20 cellular contexts compared by ENCODE assay signal in genomic region chr2:189578272-189578671, GRCh38. TPM values are rescaled to one million over a fixed set of nuclear protein-coding genes. Genes with fewer than 3 reads are reported as not detected.
A peak's percentile ranks its signal among the peaks of the same experiment; 100 is the strongest.
DNase-seq lines count a peak whose midpoint lies in the region; ATAC-seq and TF ChIP-seq lines count a peak whose summit lies in the region.
"Had no signal": no experiment of that assay in that cellular context is flagged by ENCODE, and none has a peak within 500 bp of the region (broad histone marks: within the 10 kb centered on the region; RNA-seq: fewer than 3 reads in every experiment).

No MANE protein-coding gene starts in this region.

- TF ChIP-seq CTCF in DND-41 (IDR thresholded peaks at IDR 0.05; ENCODE audit: borderline replicate concordance, extremely low read depth, low read length, poor library complexity, severe bottlenecking) (no peak), brain (conservative IDR thresholded peaks at IDR 0.05) (no peak), mesothelial cell of epicardium (IDR thresholded peaks at IDR 0.05; ENCODE audit: unreplicated experiment) (no peak), testis (IDR thresholded peaks at IDR 0.05) (no peak)

- intact Hi-C loops in testis (cut with DNase I; ENCODE audit: low total_unique reads) = no loop called here

- H3K4me3 ChIP-seq in DND-41 (ENCODE audit: low read depth in 1 of 2, low read length in 2 of 2) (peak overlapping the region in 1 of 2 experiments; percentile 63; a peak in 2 of 4 replicates), testis (peak overlapping the region; percentile 75 to 81)

- peak overlapping the region; percentile 21; the same call in 1 of the 2 replicates for H3K9ac ChIP-seq in DND-41 (ENCODE audit: low read depth, low read length)

- no peak overlapping the region for H2AFZ ChIP-seq in DND-41 (ENCODE audit: low read depth, low read length)

- peak overlapping the region in 3 of 5 experiments; percentile 54 to 96 (median 85) for H3K4me3 Mint-ChIP-seq in brain
- H3K4me3 Mint-ChIP-seq in mesothelial cell of epicardium = peak overlapping the region; percentile 84
- H3K4me3 Mint-ChIP-seq: activated CD4-positive, alpha-beta memory T cell treated with anti-CD3 and anti-CD28 coated beads, Interleukin-2, amount 10 ng/mL, durations not matched to agents 7 days and 5 days; activated naive CD8-positive, alpha-beta T cell; activated T-cell treated with anti-CD3 and anti-CD28 coated beads, Interleukin-2, amount 50 U/mL, for 4 hours; HFFc6; memory B cell had no signal

- H3K27ac ChIP-seq in DND-41 (ENCODE audit: low read length) (peak overlapping the region; percentile 37), testis (peak overlapping the region in 1 of 2 donors; percentile 50)
- H3K27ac ChIP-seq: WERI-Rb-1 had no signal

- H3K79me2 ChIP-seq in DND-41 (ENCODE audit: insufficient read depth, low read length) = peaks cover 73% of the 10 kb centered on the region

- no peak for DNase-seq in DND-41
- DNase-seq in mesothelial cell of epicardium (ENCODE audit: low spot score in 2 of 2, unreplicated experiment in 2 of 2) = no peak
- no peak for DNase-seq in testis
- no peak for DNase-seq in NCI-H2029 (lab: John Stamatoyannopoulos, UW)
- DNase-seq in anterior cingulate cortex (lab: John Stamatoyannopoulos, UW) = no peak
- DNase-seq in DMS 273 treated with DMSO at 0.1 percent for 48 hours (lab: John Stamatoyannopoulos, UW) = no peak
- DNase-seq: activated CD4-positive, alpha-beta memory T cell treated with anti-CD3 and anti-CD28 coated beads, Interleukin-2, amount 10 ng/mL, durations not matched to agents 7 days and 5 days; activated T-cell treated with anti-CD3 and anti-CD28 coated beads, Interleukin-2, amount 50 U/mL, for 4 hours; HFFc6; NCI-H187; NCI-H446; NK-92 treated with Interleukin-12 subunit alpha and Interleukin-12 subunit beta, amount 100 ng/mL, for 24 hours; substantia nigra; T-helper 1 cell; WERI-Rb-1 had no signal

- TF ChIP-seq POLR2A in testis (IDR thresholded peaks at IDR 0.05) = no peak

- H3K27me3 Mint-ChIP-seq in brain (peaks cover 24% of the 10 kb centered on the region), mesothelial cell of epicardium (ENCODE audit: low read depth) (no peaks in the 10 kb centered on the region)

- H3K9me3 ChIP-seq in DND-41 (ENCODE audit: insufficient read depth, low read length, severe bottlenecking) (no peaks in the 10 kb centered on the region), testis (no peaks in the 10 kb centered on the region)

- H3K9me3 Mint-ChIP-seq in brain (no peaks in the 10 kb centered on the region), mesothelial cell of epicardium (no peaks in the 10 kb centered on the region)
- H3K9me3 Mint-ChIP-seq: activated CD4-positive, alpha-beta memory T cell treated with anti-CD3 and anti-CD28 coated beads, Interleukin-2, amount 10 ng/mL, durations not matched to agents 7 days and 5 days; activated T-cell treated with anti-CD3 and anti-CD28 coated beads, Interleukin-2, amount 50 U/mL, for 4 hours; HFFc6; memory B cell had no signal

- 0 out of 2 replicates have a peak, but pooled peaks cover 3% of the 10 kb centered on the region for H4K20me1 ChIP-seq in DND-41 (ENCODE audit: insufficient read depth, low read length)

- peak overlapping the region in 1 of 5 experiments; percentile 47 for H3K27ac Mint-ChIP-seq in brain
- H3K27ac Mint-ChIP-seq in mesothelial cell of epicardium = peak overlapping the region; percentile 4
- H3K27ac Mint-ChIP-seq: activated CD4-positive, alpha-beta memory T cell treated with anti-CD3 and anti-CD28 coated beads, Interleukin-2, amount 10 ng/mL, durations not matched to agents 7 days and 5 days; activated naive CD8-positive, alpha-beta T cell; HFFc6; memory B cell had no signal

- peak overlapping the region; percentile 74 for H3K4me2 ChIP-seq in DND-41 (ENCODE audit: insufficient read depth, low read length)

- H3K36me3 ChIP-seq in DND-41 (ENCODE audit: insufficient read depth, low read length) (peaks cover 52% of the 10 kb centered on the region), testis (ENCODE audit: low read depth, missing control alignments) (no peaks in the 10 kb centered on the region)

- H3K36me3 Mint-ChIP-seq in brain (peaks cover 16% of the 10 kb centered on the region), mesothelial cell of epicardium (peaks cover 21% of the 10 kb centered on the region)
- H3K36me3 Mint-ChIP-seq: activated naive CD8-positive, alpha-beta T cell; memory B cell had no signal

- H3K4me1 Mint-ChIP-seq in brain (peaks cover 35% of the 10 kb centered on the region), mesothelial cell of epicardium (peaks cover 74% of the 10 kb centered on the region)

- H3K27me3 ChIP-seq in DND-41 (ENCODE audit: insufficient read depth, low read length, poor library complexity) (no peaks in the 10 kb centered on the region), testis (no peaks in the 10 kb centered on the region)

- ATAC-seq in DND-41 (ENCODE audit: insufficient read depth, low read depth) (no peak), GM18868 (IDR thresholded peaks at IDR 0.05; ENCODE audit: unreplicated experiment) (no peak)
- ATAC-seq: activated T-cell treated with anti-CD3 and anti-CD28 coated beads, Interleukin-2, amount 50 U/mL, for 4 hours had no signal

- 68 to 73% methylated on average over 1 of the region's 1 CpG for WGBS in testis, 2 donors

- peaks cover 78% of the 10 kb centered on the region for H3K4me1 ChIP-seq in DND-41 (ENCODE audit: insufficient read depth, low read length)
- peaks cover 13% of the 10 kb centered on the region for H3K4me1 ChIP-seq in testis

RNA-seq across cellular contexts. Expression of gene SLC40A1, which starts 2.3 kb away (rescaled TPM):
- polyA plus RNA-seq in brain (ENCODE audit: insufficient read depth, low read depth, low replicate concordance) = 5.8 TPM
- total RNA-seq in mesothelial cell of epicardium = 152 to 156 TPM (median 154 TPM) in 3 replicates
- total RNA-seq in testis = 10 to 100 TPM; 52.3 to 58.7 TPM
- 64.0 TPM for polyA plus RNA-seq in testis (ENCODE audit: insufficient read depth, low read depth, low replicate concordance)
- total RNA-seq: HFFc6, MCF 10A had no signal
